In the genomic region with DNA sequence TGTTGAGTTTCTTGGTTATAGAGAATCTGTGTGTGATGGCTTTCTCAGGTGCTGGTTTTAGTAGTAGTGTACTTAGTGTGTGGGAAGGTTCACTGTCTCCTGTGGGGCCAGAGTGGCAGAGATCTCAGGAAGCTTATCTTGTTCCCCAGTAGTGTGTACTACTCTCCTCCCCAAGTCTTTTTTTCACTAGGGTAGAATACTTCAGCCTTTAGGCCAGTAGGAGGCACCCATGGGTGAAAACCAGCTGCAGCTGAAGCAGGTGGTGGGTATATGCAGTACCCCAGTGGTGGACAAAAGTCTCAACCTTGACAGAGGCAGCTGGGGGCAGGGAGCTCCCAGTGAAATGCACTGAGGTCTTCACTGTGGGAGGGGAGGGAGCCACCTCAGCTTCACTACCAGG, we compare ENCODE assay signal across 1 cellular context.
TF ChIP-seq lines count a peak whose summit lies in the region.

No MANE protein-coding gene starts in this region.

TF ChIP-seq in H1, 55 proteins besides CTCF, POLR2A, EP300 and RAD21 (continued from another document):
- TF ChIP-seq RFX5 (IDR thresholded peaks at IDR 0.05; ENCODE audit: borderline replicate concordance, low read depth, low read length) (no peak), TAF1 (IDR thresholded peaks at IDR 0.05; ENCODE audit: low read depth, low read length) (no peak), ASH2L (IDR thresholded peaks at IDR 0.05; ENCODE audit: low read length) (no peak), KDM4A (IDR thresholded peaks at IDR 0.05; ENCODE audit: low read depth, low read length, severe bottlenecking) (no peak)
